ENCODE assay signal across 1 cellular context in genomic region chr6:24004659-24005058, GRCh38.
A peak's percentile ranks its signal among the peaks of the same experiment; 100 is the strongest.
TF ChIP-seq lines count a peak whose summit lies in the region.

No MANE protein-coding gene starts in this region.

TF ChIP-seq in HepG2, 621 proteins besides CTCF, POLR2A, EP300 and RAD21:
- TF ChIP-seq ZSCAN22 (CRISPR knock-in tag; IDR thresholded peaks at IDR 0.05) (no peak), STAG1 (CRISPR knock-in tag; IDR thresholded peaks at IDR 0.05) (peak; percentile 24; the same call in 1 of the 2 replicates)
